Comparison of ENCODE assay signal across 10 cellular contexts in genomic region chr11:2271077-2271326, GRCh38. TPM values are rescaled to one million over a fixed set of nuclear protein-coding genes. Genes with fewer than 3 reads are reported as not detected.
DNase-seq lines count a peak whose midpoint lies in the region; ATAC-seq lines count a peak whose summit lies in the region.
"Had no signal": no experiment of that assay in that cellular context is flagged by ENCODE, and none has a peak within 500 bp of the region (broad histone marks: within the 10 kb centered on the region; RNA-seq: fewer than 3 reads in every experiment).

No MANE protein-coding gene starts in this region.

- ATAC-seq in left lobe of liver (peak; percentile 20), HG03175 (IDR thresholded peaks at IDR 0.05; ENCODE audit: unreplicated experiment) (no peak)

- peak; percentile 65 for DNase-seq in NCI-H69 (lab: John Stamatoyannopoulos, UW)
- peak; percentile 65 for DNase-seq in activated gamma-delta T cell (lab: John Stamatoyannopoulos, UW)
- DNase-seq in left lobe of liver (ENCODE audit: low spot score): no peak
- peak; percentile 47 for DNase-seq in stimulated activated CD8-positive, alpha-beta memory T cell treated with anti-CD3 and anti-CD28 coated beads, Interleukin-4, amount 100 ng/mL, for 24 hours (ENCODE audit: low read depth)
- DNase-seq in GF-D8 (lab: John Stamatoyannopoulos, UW): no peak
- DNase-seq in NCI-H1417 treated with DMSO at 0.1 percent for 48 hours (lab: John Stamatoyannopoulos, UW): no peak
- DNase-seq: GM23248 had no signal

RNA-seq across cellular contexts. Expression of gene ASCL2, which starts 0.6 kb away (rescaled TPM):
- total RNA-seq in left lobe of liver: 0.83 TPM
- total RNA-seq: GM23248, pulmonary artery endothelial cell, RPMI7951 had no signal

RNA-seq across cellular contexts. Expression of gene C11orf21, which starts 30.7 kb away (rescaled TPM):
- 0.35 TPM for total RNA-seq in left lobe of liver
- total RNA-seq: GM23248, pulmonary artery endothelial cell had no signal

RNA-seq across cellular contexts. Expression of gene TSPAN32, which starts 30.8 kb away (rescaled TPM):
- total RNA-seq in left lobe of liver: 0.35 TPM
- total RNA-seq: GM23248, pulmonary artery endothelial cell had no signal

Comparison
In these comparisons a context has a peak if more than half of its experiments do, and no peak if none do; other contexts are left out.
1. DNase-seq: peak in NCI-H69 (single experiment), activated gamma-delta T cell (single experiment) and stimulated activated CD8-positive, alpha-beta memory T cell treated with anti-CD3 and anti-CD28 coated beads, Interleukin-4, amount 100 ng/mL, for 24 hours (single experiment); none in left lobe of liver (single experiment), GF-D8 (single experiment) and NCI-H1417 treated with DMSO at 0.1 percent for 48 hours (single experiment).